In genomic region chr22:42919199-42919598, GRCh38 we compare ENCODE assay signal across 12 cellular contexts.
DNase-seq lines count a peak whose midpoint lies in the region; ATAC-seq and TF ChIP-seq lines count a peak whose summit lies in the region.
"Had no signal": no experiment of that assay in that cellular context is flagged by ENCODE, and none has a peak within 500 bp of the region (broad histone marks: within the 10 kb centered on the region; RNA-seq: fewer than 3 reads in every experiment).

No MANE protein-coding gene starts in this region.

- H3K4me3 Mint-ChIP-seq in activated CD8-positive, alpha-beta T cell treated with anti-CD3 and anti-CD28 coated beads for 36 hours: no peak overlapping the region
- H3K4me3 Mint-ChIP-seq in activated CD8-positive, alpha-beta T cell treated with anti-CD3 and anti-CD28 coated beads, Interleukin-2, amount 10 ng/mL, durations not matched to agents 7 days and 5 days: no peak overlapping the region
- H3K4me3 Mint-ChIP-seq in MCF 10A (ENCODE audit: unreplicated experiment) (no peak overlapping the region), osteocyte (ENCODE audit: unreplicated experiment) (no peak overlapping the region)
- H3K4me3 Mint-ChIP-seq: activated CD4-positive, alpha-beta T cell treated with anti-CD3 and anti-CD28 coated beads, Interleukin-2, amount 10 ng/mL, durations not matched to agents 7 days and 5 days; CD4-positive, alpha-beta T cell had no signal

- peaks cover 54 to 94% of the 10 kb centered on the region in 2 experiments for H3K79me1 ChIP-seq in IMR-90 (ENCODE audit: low read depth in 1 of 2, low read length in 2 of 2)

- TF ChIP-seq RAD21 in IMR-90 (IDR thresholded peaks at IDR 0.05; ENCODE audit: low read length): no peak

- H2BK120ac ChIP-seq in IMR-90 (ENCODE audit: low read depth, low read length): no peak overlapping the region

- no peak overlapping the region for H4K8ac ChIP-seq in IMR-90 (ENCODE audit: low read depth in 2 of 2, low read length in 2 of 2)

- no peak overlapping the region for H3K4ac ChIP-seq in IMR-90 (ENCODE audit: low read depth, low read length)

- no peak overlapping the region for H3K56ac ChIP-seq in IMR-90 (ENCODE audit: extremely low read depth, insufficient read depth, low read length)

- H2BK5ac ChIP-seq in IMR-90 (ENCODE audit: low read depth, low read length, poor library complexity, severe bottlenecking): no peak overlapping the region

- no peaks in the 10 kb centered on the region for H3K36me3 ChIP-seq in IMR-90 (ENCODE audit: control insufficient read depth, insufficient read depth, low read length)
- H3K36me3 ChIP-seq: heart right ventricle had no signal

- H3K4me2 ChIP-seq in IMR-90 (ENCODE audit: low read depth, low read length): no peak overlapping the region

- H3K27me3 ChIP-seq in IMR-90 (ENCODE audit: control insufficient read depth, insufficient read depth, low read length): no peaks in the 10 kb centered on the region
- H3K27me3 ChIP-seq: heart right ventricle had no signal

- H4K5ac ChIP-seq in IMR-90 (ENCODE audit: low read depth, low read length): no peak overlapping the region

- no peak overlapping the region for H2BK15ac ChIP-seq in IMR-90 (ENCODE audit: low read depth, low read length)

- intact Hi-C loops in activated CD8-positive, alpha-beta T cell treated with anti-CD3 and anti-CD28 coated beads for 36 hours (cut with micrococcal nuclease): no loop called here
- intact Hi-C loops in IMR-90 (cut with micrococcal nuclease) (no loop called here), MCF 10A (cut with micrococcal nuclease) (no loop called here)

- no TSS peak for BruUV-seq in IMR-90 (replicated peaks; lab: Mats Ljungman, UMichigan)
- no TSS peak for BruUV-seq in MCF 10A (replicated peaks; lab: Mats Ljungman, UMichigan)

- TF ChIP-seq CTCF in activated CD8-positive, alpha-beta T cell treated with anti-CD3 and anti-CD28 coated beads for 36 hours (IDR thresholded peaks at IDR 0.05): no peak
- TF ChIP-seq CTCF in IMR-90 (conservative IDR thresholded peaks at IDR 0.05; ENCODE audit: low read depth, low read length) (no peak), MCF 10A (IDR thresholded peaks at IDR 0.05; ENCODE audit: unreplicated experiment) (no peak), osteocyte (IDR thresholded peaks at IDR 0.05) (no peak)

- DNase-seq in activated CD8-positive, alpha-beta T cell treated with anti-CD3 and anti-CD28 coated beads for 36 hours: peak; percentile 35
- no peak for DNase-seq in activated CD8-positive, alpha-beta T cell treated with anti-CD3 and anti-CD28 coated beads, Interleukin-2, amount 10 ng/mL, durations not matched to agents 7 days and 5 days
- no peak for DNase-seq in IMR-90
- peak; percentile 57 for DNase-seq in MCF 10A (ENCODE audit: unreplicated experiment)
- no peak for DNase-seq in osteocyte (ENCODE audit: extremely low spot score, unreplicated experiment)
- DNase-seq in NCI-H187 treated with DMSO at 0.1 percent for 48 hours (lab: John Stamatoyannopoulos, UW): no peak
- DNase-seq in NCI-H1930 (lab: John Stamatoyannopoulos, UW): no peak
- DNase-seq in T-helper 2 cell: no peak
- DNase-seq: activated CD4-positive, alpha-beta T cell treated with anti-CD3 and anti-CD28 coated beads, Interleukin-2, amount 10 ng/mL, durations not matched to agents 7 days and 5 days; CD4-positive, alpha-beta T cell; GOT3; heart right ventricle had no signal

- H3K27me3 Mint-ChIP-seq in activated CD8-positive, alpha-beta T cell treated with anti-CD3 and anti-CD28 coated beads for 36 hours: no peaks in the 10 kb centered on the region
- H3K27me3 Mint-ChIP-seq in activated CD8-positive, alpha-beta T cell treated with anti-CD3 and anti-CD28 coated beads, Interleukin-2, amount 10 ng/mL, durations not matched to agents 7 days and 5 days (ENCODE audit: low read depth): no peaks in the 10 kb centered on the region
- H3K27me3 Mint-ChIP-seq in MCF 10A (ENCODE audit: insufficient read depth, unreplicated experiment): no peaks in the 10 kb centered on the region
- H3K27me3 Mint-ChIP-seq in osteocyte (ENCODE audit: unreplicated experiment): no peaks in the 10 kb centered on the region
- H3K27me3 Mint-ChIP-seq: activated CD4-positive, alpha-beta T cell treated with anti-CD3 and anti-CD28 coated beads, Interleukin-2, amount 10 ng/mL, durations not matched to agents 7 days and 5 days; CD4-positive, alpha-beta T cell had no signal

- ATAC-seq in activated CD8-positive, alpha-beta T cell treated with anti-CD3 and anti-CD28 coated beads for 36 hours: peak; percentile 64
- ATAC-seq in activated CD8-positive, alpha-beta T cell treated with anti-CD3 and anti-CD28 coated beads, Interleukin-2, amount 10 ng/mL, durations not matched to agents 7 days and 5 days: no peak
- no peak; the same call in 1 of the 2 replicates for ATAC-seq in IMR-90 (ENCODE audit: low read depth)

- H3K9me3 ChIP-seq in IMR-90 (ENCODE audit: control insufficient read depth, insufficient read depth, low read length): no peaks in the 10 kb centered on the region
- H3K9me3 ChIP-seq: heart right ventricle had no signal

- no peak overlapping the region for H3K14ac ChIP-seq in IMR-90 (replicated peaks; ENCODE audit: low read depth, low read length)

- dilution Hi-C loops in IMR-90 (cut with HindIII; ENCODE audit: low sequenced_read_pairs, unreplicated experiment): no loop called here

- H3K23ac ChIP-seq in IMR-90 (ENCODE audit: low read depth, low read length): peak overlapping the region; percentile 3; the same call in 1 of the 2 replicates

- no peaks in the 10 kb centered on the region for H3K9me3 Mint-ChIP-seq in activated CD8-positive, alpha-beta T cell treated with anti-CD3 and anti-CD28 coated beads for 36 hours
- H3K9me3 Mint-ChIP-seq in activated CD8-positive, alpha-beta T cell treated with anti-CD3 and anti-CD28 coated beads, Interleukin-2, amount 10 ng/mL, durations not matched to agents 7 days and 5 days (ENCODE audit: insufficient read depth): no peaks in the 10 kb centered on the region
- H3K9me3 Mint-ChIP-seq in MCF 10A (ENCODE audit: unreplicated experiment) (no peaks in the 10 kb centered on the region), osteocyte (ENCODE audit: unreplicated experiment) (no peaks in the 10 kb centered on the region)
- H3K9me3 Mint-ChIP-seq: activated CD4-positive, alpha-beta T cell treated with anti-CD3 and anti-CD28 coated beads, Interleukin-2, amount 10 ng/mL, durations not matched to agents 7 days and 5 days; CD4-positive, alpha-beta T cell had no signal

- no peak overlapping the region for H3K27ac Mint-ChIP-seq in activated CD8-positive, alpha-beta T cell treated with anti-CD3 and anti-CD28 coated beads for 36 hours
- no peak overlapping the region for H3K27ac Mint-ChIP-seq in activated CD8-positive, alpha-beta T cell treated with anti-CD3 and anti-CD28 coated beads, Interleukin-2, amount 10 ng/mL, durations not matched to agents 7 days and 5 days
- H3K27ac Mint-ChIP-seq in MCF 10A (ENCODE audit: low read depth, unreplicated experiment) (peak overlapping the region; percentile 63), osteocyte (ENCODE audit: unreplicated experiment) (peak overlapping the region; percentile 91)
- H3K27ac Mint-ChIP-seq: activated CD4-positive, alpha-beta T cell treated with anti-CD3 and anti-CD28 coated beads, Interleukin-2, amount 10 ng/mL, durations not matched to agents 7 days and 5 days; CD4-positive, alpha-beta T cell had no signal

- H4K91ac ChIP-seq in IMR-90 (ENCODE audit: insufficient read depth, low read depth, low read length): no peak overlapping the region

- peaks cover 83% of the 10 kb centered on the region for H4K20me1 ChIP-seq in IMR-90 (ENCODE audit: insufficient read depth, low read length)

- H3K9me1 ChIP-seq in IMR-90 (ENCODE audit: insufficient read depth, low read length): peaks cover 44% of the 10 kb centered on the region

- no peak overlapping the region for H2AFZ ChIP-seq in IMR-90 (replicated peaks; ENCODE audit: low read length, poor library complexity)

- no peak overlapping the region for H2AK9ac ChIP-seq in IMR-90 (replicated peaks; ENCODE audit: low read depth, low read length, poor library complexity)

- no peak overlapping the region for H3K27ac ChIP-seq in IMR-90 (ENCODE audit: insufficient read depth, low read length)

- H2AK5ac ChIP-seq in IMR-90 (ENCODE audit: low read depth, low read length): no peak overlapping the region

- H3K4me1 Mint-ChIP-seq in activated CD8-positive, alpha-beta T cell treated with anti-CD3 and anti-CD28 coated beads for 36 hours (ENCODE audit: low read depth): peaks cover 29% of the 10 kb centered on the region
- H3K4me1 Mint-ChIP-seq in activated CD8-positive, alpha-beta T cell treated with anti-CD3 and anti-CD28 coated beads, Interleukin-2, amount 10 ng/mL, durations not matched to agents 7 days and 5 days (ENCODE audit: low read depth): peaks cover 16% of the 10 kb centered on the region
- H3K4me1 Mint-ChIP-seq in MCF 10A (ENCODE audit: insufficient read depth, unreplicated experiment): peaks cover 23% of the 10 kb centered on the region
- H3K4me1 Mint-ChIP-seq in osteocyte (ENCODE audit: unreplicated experiment): peaks cover 51% of the 10 kb centered on the region

- WGBS in IMR-90 (ENCODE audit: extremely low coverage in 2 of 2, insufficient read length in 1 of 2), 2 experiments: no CpG with 5 or more reads among the region's 6 CpGs

- no peak overlapping the region for H3K9ac ChIP-seq in IMR-90 (ENCODE audit: low read depth, low read length)

- no peak overlapping the region for H2BK20ac ChIP-seq in IMR-90 (ENCODE audit: low read depth, low read length)

- no peak overlapping the region for H3K18ac ChIP-seq in IMR-90 (ENCODE audit: low read depth, low read length)

- H3K36me3 Mint-ChIP-seq in activated CD8-positive, alpha-beta T cell treated with anti-CD3 and anti-CD28 coated beads for 36 hours (ENCODE audit: low read depth): peaks cover 2% of the 10 kb centered on the region
- H3K36me3 Mint-ChIP-seq in activated CD8-positive, alpha-beta T cell treated with anti-CD3 and anti-CD28 coated beads, Interleukin-2, amount 10 ng/mL, durations not matched to agents 7 days and 5 days (ENCODE audit: low read depth): no peaks in the 10 kb centered on the region
- H3K36me3 Mint-ChIP-seq in MCF 10A (ENCODE audit: insufficient read depth, unreplicated experiment) (peaks cover 18% of the 10 kb centered on the region), osteocyte (ENCODE audit: unreplicated experiment) (no peaks in the 10 kb centered on the region)

- POLR2A ChIA-PET in activated CD8-positive, alpha-beta T cell treated with anti-CD3 and anti-CD28 coated beads for 36 hours (lab: Charles Lee): interaction anchor here (1.1 kb wide), 1 partner anchor 96 kb away, joined by 6 read pairs; the partner anchor contains the start of gene PACSIN2
- POLR2A ChIA-PET in activated CD8-positive, alpha-beta T cell treated with anti-CD3 and anti-CD28 coated beads, Interleukin-2, amount 10 ng/mL, durations not matched to agents 7 days and 5 days (lab: Charles Lee): no interaction called here
- POLR2A ChIA-PET in IMR-90 (lab: Charles Lee; ENCODE audit: unreplicated experiment): no interaction called here
- POLR2A ChIA-PET in MCF 10A (lab: Yijun Ruan, JAX): interaction anchor here (0.8 to 6.1 kb wide), 15 partner anchors 9 to 270 kb away, joined by 3 to 52 read pairs (median 4); partner anchors contain the start of genes ARFGAP3, CYB5R3 and PACSIN2

- in situ Hi-C loops in IMR-90 (cut with MboI; ENCODE audit: low sequenced_read_pairs): no loop called here

- CTCF ChIA-PET in activated CD8-positive, alpha-beta T cell treated with anti-CD3 and anti-CD28 coated beads for 36 hours (lab: Charles Lee): interaction anchor here (1.1 to 2.0 kb wide), 3 partner anchors 10 to 114 kb away, joined by 3 to 5 read pairs (median 3); no protein-coding TSS in a partner anchor
- CTCF ChIA-PET in activated CD8-positive, alpha-beta T cell treated with anti-CD3 and anti-CD28 coated beads, Interleukin-2, amount 10 ng/mL, durations not matched to agents 7 days and 5 days (lab: Charles Lee): interaction anchor here (1.2 kb wide), 2 partner anchors 15 to 115 kb away, joined by 3 read pairs; no protein-coding TSS in a partner anchor
- CTCF ChIA-PET in IMR-90 (lab: Yijun Ruan, JAX): no interaction called here
- CTCF ChIA-PET in MCF 10A (lab: Yijun Ruan, JAX): interaction anchor here (0.6 to 3.4 kb wide), 5 partner anchors 11 to 916 kb away, joined by 3 to 26 read pairs (median 3); no protein-coding TSS in a partner anchor

- no peak overlapping the region for H3K4me3 ChIP-seq in IMR-90 (ENCODE audit: insufficient read depth, low read depth, low read length)
- H3K4me3 ChIP-seq: heart right ventricle had no signal

- TF ChIP-seq POLR2A in IMR-90 (IDR thresholded peaks at IDR 0.05; ENCODE audit: low read depth, low read length): no peak

- H3K4me1 ChIP-seq in IMR-90 (ENCODE audit: control insufficient read depth, insufficient read depth, low read length): peaks cover 16% of the 10 kb centered on the region

Comparison
In these comparisons a context has a peak if more than half of its experiments do, and no peak if none do; other contexts are left out.
1. DNase-seq: peak in activated CD8-positive, alpha-beta T cell treated with anti-CD3 and anti-CD28 coated beads for 36 hours (single experiment) and MCF 10A (single experiment); none in activated CD8-positive, alpha-beta T cell treated with anti-CD3 and anti-CD28 coated beads, Interleukin-2, amount 10 ng/mL, durations not matched to agents 7 days and 5 days (single experiment), IMR-90 (single experiment), osteocyte (single experiment), NCI-H187 treated with DMSO at 0.1 percent for 48 hours (single experiment), NCI-H1930 (0 of 2) and T-helper 2 cell (0 of 5).
2. POLR2A ChIA-PET loops: an anchor here in activated CD8-positive, alpha-beta T cell treated with anti-CD3 and anti-CD28 coated beads for 36 hours (1.1 kb wide) and MCF 10A (0.8 to 6.1 kb wide); none called in activated CD8-positive, alpha-beta T cell treated with anti-CD3 and anti-CD28 coated beads, Interleukin-2, amount 10 ng/mL, durations not matched to agents 7 days and 5 days and IMR-90.
3. H3K27ac Mint-ChIP-seq: peak in MCF 10A (single experiment) and osteocyte (single experiment); none in activated CD8-positive, alpha-beta T cell treated with anti-CD3 and anti-CD28 coated beads for 36 hours (single experiment) and activated CD8-positive, alpha-beta T cell treated with anti-CD3 and anti-CD28 coated beads, Interleukin-2, amount 10 ng/mL, durations not matched to agents 7 days and 5 days (single experiment).